ENCODE assay signal across 18 cellular contexts in the genomic region with DNA sequence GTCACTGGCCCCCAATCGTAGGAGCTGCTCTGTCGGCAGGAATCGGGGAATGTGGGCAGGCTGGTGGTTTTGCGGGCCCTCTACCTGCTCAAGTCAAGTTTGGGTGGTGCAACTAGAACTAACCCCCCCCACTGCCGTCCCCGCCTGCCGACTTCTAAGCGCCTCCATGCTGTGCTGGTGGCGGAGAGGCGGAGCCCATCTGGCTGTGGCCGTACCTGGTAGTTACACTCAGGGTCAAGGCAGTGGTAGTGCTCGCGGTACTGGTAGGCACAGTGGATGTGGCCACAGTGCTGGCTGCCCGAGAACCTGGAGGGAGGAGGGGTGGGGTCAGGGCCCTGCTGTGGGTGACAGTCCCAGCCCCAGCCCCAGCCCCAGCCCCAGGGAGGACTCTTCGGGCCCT.
"Had no signal": no experiment of that assay in that cellular context is flagged by ENCODE, and none has a peak within 500 bp of the region (broad histone marks: within the 10 kb centered on the region; RNA-seq: fewer than 3 reads in every experiment).

No MANE protein-coding gene starts in this region.

- H3K9me3 ChIP-seq: gastrocnemius medialis, left lung, lower lobe of right lung, pancreas, right lobe of liver, spleen had no signal

- DNase-seq: cortex of kidney; dorsolateral prefrontal cortex; effector memory CD4-positive, alpha-beta T cell; gastrocnemius medialis; left lung; lower lobe of right lung; occipital lobe; pancreas; right lobe of liver; spleen; stimulated activated CD4-positive, alpha-beta T cell treated with anti-CD3 and anti-CD28 coated beads, Interleukin-15, amount 100 ng/mL, for 24 hours; stimulated activated CD4-positive, alpha-beta T cell treated with anti-CD3 and anti-CD28 coated beads, Interleukin-1b, Interleukin-23, amount 100 ng/mL, for 48 hours; stimulated activated CD4-positive, alpha-beta T cell treated with anti-CD3 and anti-CD28 coated beads, Interleukin-4, amount 100 ng/mL, for 24 hours; stimulated activated naive B cell treated with anti-CD40 and anti-IgM and Interleukin-4, amounts not matched to agents 10 μg/mL and 1 μg/mL and 100 μg/mL, for 72 hours; stimulated activated naive CD8-positive, alpha-beta T cell treated with anti-CD3 and anti-CD28 coated beads, Interleukin-15, amount 100 ng/mL, for 72 hours had no signal

- H3K4me3 ChIP-seq: dorsolateral prefrontal cortex, gastrocnemius medialis, left lung, lower lobe of right lung, neural progenitor cell, pancreas, right lobe of liver, spleen had no signal

- H3K36me3 ChIP-seq: neural progenitor cell, right lobe of liver had no signal

- ATAC-seq: esophagus mucosa; gastrocnemius medialis; left lung; natural killer cell treated with Interleukin-12 subunit alpha and Interleukin-12 subunit beta and Interleukin-15 and Interleukin-18, amount 100 ng/mL, for 72 hours; pancreas; right lobe of liver; stimulated activated naive B cell treated with anti-CD40 and anti-IgM and Interleukin-4, amounts not matched to agents 10 μg/mL and 1 μg/mL and 100 μg/mL, for 72 hours; stimulated activated naive CD8-positive, alpha-beta T cell treated with anti-CD3 and anti-CD28 coated beads, Interleukin-15, amount 100 ng/mL, for 72 hours had no signal

- H3K27ac ChIP-seq: dorsolateral prefrontal cortex, gastrocnemius medialis, left lung, lower lobe of right lung, neural progenitor cell, pancreas, right lobe of liver, spleen had no signal

- H3K4me1 ChIP-seq: gastrocnemius medialis, pancreas, right lobe of liver had no signal

- H3K27me3 ChIP-seq: dorsolateral prefrontal cortex, gastrocnemius medialis, left lung, pancreas, right lobe of liver, spleen had no signal
